Comparison of ENCODE assay signal across 1 cellular context in the genomic region with DNA sequence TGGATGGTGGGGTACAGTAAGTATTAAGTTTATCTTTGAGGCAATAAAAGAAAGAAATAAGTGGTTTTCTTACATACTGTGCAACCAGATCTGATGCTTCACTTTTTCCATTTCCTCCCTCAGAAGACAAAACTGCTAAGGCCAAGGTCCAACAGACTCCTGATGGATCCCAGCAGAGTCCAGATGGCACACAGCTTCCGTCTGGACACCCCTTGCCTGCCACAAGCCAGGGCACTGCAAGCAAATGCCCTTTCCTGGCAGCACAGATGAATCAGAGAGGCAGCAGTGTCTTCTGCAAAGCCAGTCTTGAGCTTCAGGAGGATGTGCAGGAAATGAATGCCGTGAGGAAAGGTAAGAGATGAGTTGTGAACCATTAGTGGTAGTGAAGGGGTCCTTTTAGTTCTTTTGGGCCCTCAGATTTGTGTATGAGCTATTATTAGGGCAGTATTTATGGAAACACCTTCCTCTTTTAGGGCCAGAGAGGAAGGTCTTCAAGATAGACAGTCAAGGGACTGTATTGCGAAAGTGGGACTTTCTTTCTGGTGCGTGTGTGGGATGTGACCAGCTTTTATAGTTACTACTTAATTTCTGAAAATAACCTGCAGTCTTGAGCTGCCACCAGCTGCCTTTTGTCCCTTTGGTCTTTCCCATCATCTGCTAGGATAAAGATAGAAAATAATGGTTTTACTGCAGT.
TF ChIP-seq lines count a peak whose summit lies in the region.

No MANE protein-coding gene starts in this region.

TF ChIP-seq in SK-N-SH, 30 proteins besides CTCF, POLR2A, EP300 and RAD21 (continued from another document):
- TF ChIP-seq, protein P1, sequence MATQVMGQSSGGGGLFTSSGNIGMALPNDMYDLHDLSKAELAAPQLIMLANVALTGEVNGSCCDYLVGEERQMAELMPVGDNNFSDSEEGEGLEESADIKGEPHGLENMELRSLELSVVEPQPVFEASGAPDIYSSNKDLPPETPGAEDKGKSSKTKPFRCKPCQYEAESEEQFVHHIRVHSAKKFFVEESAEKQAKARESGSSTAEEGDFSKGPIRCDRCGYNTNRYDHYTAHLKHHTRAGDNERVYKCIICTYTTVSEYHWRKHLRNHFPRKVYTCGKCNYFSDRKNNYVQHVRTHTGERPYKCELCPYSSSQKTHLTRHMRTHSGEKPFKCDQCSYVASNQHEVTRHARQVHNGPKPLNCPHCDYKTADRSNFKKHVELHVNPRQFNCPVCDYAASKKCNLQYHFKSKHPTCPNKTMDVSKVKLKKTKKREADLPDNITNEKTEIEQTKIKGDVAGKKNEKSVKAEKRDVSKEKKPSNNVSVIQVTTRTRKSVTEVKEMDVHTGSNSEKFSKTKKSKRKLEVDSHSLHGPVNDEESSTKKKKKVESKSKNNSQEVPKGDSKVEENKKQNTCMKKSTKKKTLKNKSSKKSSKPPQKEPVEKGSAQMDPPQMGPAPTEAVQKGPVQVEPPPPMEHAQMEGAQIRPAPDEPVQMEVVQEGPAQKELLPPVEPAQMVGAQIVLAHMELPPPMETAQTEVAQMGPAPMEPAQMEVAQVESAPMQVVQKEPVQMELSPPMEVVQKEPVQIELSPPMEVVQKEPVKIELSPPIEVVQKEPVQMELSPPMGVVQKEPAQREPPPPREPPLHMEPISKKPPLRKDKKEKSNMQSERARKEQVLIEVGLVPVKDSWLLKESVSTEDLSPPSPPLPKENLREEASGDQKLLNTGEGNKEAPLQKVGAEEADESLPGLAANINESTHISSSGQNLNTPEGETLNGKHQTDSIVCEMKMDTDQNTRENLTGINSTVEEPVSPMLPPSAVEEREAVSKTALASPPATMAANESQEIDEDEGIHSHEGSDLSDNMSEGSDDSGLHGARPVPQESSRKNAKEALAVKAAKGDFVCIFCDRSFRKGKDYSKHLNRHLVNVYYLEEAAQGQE (IDR thresholded peaks at IDR 0.05; ENCODE audit: low read depth, low read length): no peak
- TF ChIP-seq ELF1 (IDR thresholded peaks at IDR 0.05): no peak
- TF ChIP-seq RFX5 (IDR thresholded peaks at IDR 0.05; ENCODE audit: low read length): no peak
- TF ChIP-seq RXRA (IDR thresholded peaks at IDR 0.05; ENCODE audit: borderline replicate concordance, low read depth): no peak
- TF ChIP-seq, protein P2, sequence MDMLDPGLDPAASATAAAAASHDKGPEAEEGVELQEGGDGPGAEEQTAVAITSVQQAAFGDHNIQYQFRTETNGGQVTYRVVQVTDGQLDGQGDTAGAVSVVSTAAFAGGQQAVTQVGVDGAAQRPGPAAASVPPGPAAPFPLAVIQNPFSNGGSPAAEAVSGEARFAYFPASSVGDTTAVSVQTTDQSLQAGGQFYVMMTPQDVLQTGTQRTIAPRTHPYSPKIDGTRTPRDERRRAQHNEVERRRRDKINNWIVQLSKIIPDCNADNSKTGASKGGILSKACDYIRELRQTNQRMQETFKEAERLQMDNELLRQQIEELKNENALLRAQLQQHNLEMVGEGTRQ (IDR thresholded peaks at IDR 0.05; ENCODE audit: borderline replicate concordance, low read depth, low read length): no peak
- no peak for TF ChIP-seq FOXM1 (IDR thresholded peaks at IDR 0.05; ENCODE audit: low read depth)
- TF ChIP-seq NFIC (IDR thresholded peaks at IDR 0.05; ENCODE audit: borderline replicate concordance): no peak
- no peak for TF ChIP-seq JUND (IDR thresholded peaks at IDR 0.05)
- no peak for TF ChIP-seq EZH2phosphoT487 (IDR thresholded peaks at IDR 0.05; ENCODE audit: borderline replicate concordance, low read depth)
